ENCODE assay signal across 2 cellular contexts in the genomic region with DNA sequence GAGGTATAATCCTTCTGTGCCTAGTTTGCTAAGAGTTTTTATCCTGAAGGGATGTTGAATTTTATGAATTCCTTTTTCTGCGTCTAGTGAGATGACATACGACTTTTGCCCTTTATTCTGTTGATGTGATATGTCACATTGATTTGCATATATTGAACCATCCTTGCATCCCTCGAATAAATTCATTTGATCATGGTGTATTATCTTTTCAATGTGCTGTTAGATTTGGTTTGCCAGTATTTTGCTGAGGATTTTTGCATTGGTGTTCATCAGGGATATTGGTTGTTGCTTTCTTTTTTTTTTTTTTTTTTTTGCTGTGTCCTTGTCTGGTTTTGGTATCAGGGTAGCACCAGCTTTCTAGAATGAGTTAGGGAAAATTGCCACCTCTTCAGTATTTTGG.
A peak's percentile ranks its signal among the peaks of the same experiment; 100 is the strongest.
TF ChIP-seq lines count a peak whose summit lies in the region.

No MANE protein-coding gene starts in this region.

TF ChIP-seq in HEK293, 187 proteins besides CTCF, POLR2A, EP300 and RAD21:
- TF ChIP-seq SETDB1 (IDR thresholded peaks at IDR 0.05; ENCODE audit: insufficient read length, low read length) (peak; percentile 32), ZIC2 (tag by site-specific recombination; IDR thresholded peaks at IDR 0.05) (no peak), ZBTB44 (tag by site-specific recombination; IDR thresholded peaks at IDR 0.05) (no peak), ZNF514 (tag by site-specific recombination; IDR thresholded peaks at IDR 0.05) (no peak)

TF ChIP-seq in GM12878, 131 proteins besides CTCF, POLR2A, EP300 and RAD21 (continued from another document):
- peak; percentile 54; the same call in 1 of the 3 replicates for TF ChIP-seq POU2F2 (IDR thresholded peaks at IDR 0.05; ENCODE audit: borderline replicate concordance, low read depth, low read length)
